ENCODE assay signal across 24 cellular contexts in genomic region chr20:56542489-56543020, GRCh38. TPM values are rescaled to one million over a fixed set of nuclear protein-coding genes. Genes with fewer than 3 reads are reported as not detected.
A peak's percentile ranks its signal among the peaks of the same experiment; 100 is the strongest.
DNase-seq lines count a peak whose midpoint lies in the region; ATAC-seq, FAIRE-seq and TF ChIP-seq lines count a peak whose summit lies in the region.
"Had no signal": no experiment of that assay in that cellular context is flagged by ENCODE, and none has a peak within 500 bp of the region (broad histone marks: within the 10 kb centered on the region; RNA-seq: fewer than 3 reads in every experiment).

No MANE protein-coding gene starts in this region.

- no peak overlapping the region for H3K27ac ChIP-seq in HepG2 (ENCODE audit: extremely low read length, insufficient read depth, low read length)
- H3K27ac ChIP-seq in right lobe of liver, result no peak overlapping the region
- H3K27ac ChIP-seq in IMR-90 (ENCODE audit: insufficient read depth, low read length), result no peak overlapping the region
- H3K27ac ChIP-seq: 22Rv1, A549, C4-2B had no signal

- H2BK15ac ChIP-seq in IMR-90 (ENCODE audit: low read depth, low read length), result no peak overlapping the region

- no peak overlapping the region for H2AK9ac ChIP-seq in IMR-90 (replicated peaks; ENCODE audit: low read depth, low read length, poor library complexity)

- in situ Hi-C loops in HepG2 (cut with HindIII; ENCODE audit: extremely low pct_ligation_motif_present, low pct_unique_long_range_greater_than_20kb) (no loop called here), IMR-90 (cut with MboI; ENCODE audit: low sequenced_read_pairs) (no loop called here)

- intact Hi-C loops in HepG2 (cut with micrococcal nuclease; ENCODE audit: unreplicated experiment) (no loop called here), right lobe of liver (cut with DNase I) (loop anchor here in 1 of 2 donors (10.0 kb wide), 1 partner anchor 432 kb away; no protein-coding TSS in a partner anchor), IMR-90 (cut with micrococcal nuclease) (no loop called here)
- intact Hi-C loops in activated CD4-positive, alpha-beta T cell treated with anti-CD3 and anti-CD28 coated beads, Interleukin-2, amount 10 ng/mL, durations not matched to agents 24 days and 14 days (cut with micrococcal nuclease), result no loop called here

- H3K9me1 ChIP-seq in IMR-90 (ENCODE audit: insufficient read depth, low read length), result no peaks in the 10 kb centered on the region; the same call in 1 of the 2 replicates

- H3K9ac ChIP-seq in HepG2 (ENCODE audit: insufficient read depth, low read depth, low read length), result no peak overlapping the region
- H3K9ac ChIP-seq in IMR-90 (ENCODE audit: low read depth, low read length), result no peak overlapping the region

- BruUV-seq in HepG2 (replicated peaks; lab: Mats Ljungman, UMichigan) (no TSS peak), IMR-90 (replicated peaks; lab: Mats Ljungman, UMichigan) (no TSS peak)

- no peak overlapping the region for H3K4me2 ChIP-seq in HepG2 (ENCODE audit: low read depth, low read length)
- H3K4me2 ChIP-seq in IMR-90 (ENCODE audit: low read depth, low read length), result no peak overlapping the region
- H3K4me2 ChIP-seq: A549, GM23338 had no signal

- no peak overlapping the region for H3K18ac ChIP-seq in IMR-90 (ENCODE audit: low read depth, low read length)

- H2AK5ac ChIP-seq in IMR-90 (ENCODE audit: low read depth, low read length), result no peak overlapping the region

- no peaks in the 10 kb centered on the region for H3K27me3 Mint-ChIP-seq in glutamatergic neuron (ENCODE audit: unreplicated experiment)
- H3K27me3 Mint-ChIP-seq in activated CD4-positive, alpha-beta T cell treated with anti-CD3 and anti-CD28 coated beads, Interleukin-2, amount 10 ng/mL, durations not matched to agents 24 days and 14 days, result no peaks in the 10 kb centered on the region
- H3K27me3 Mint-ChIP-seq: CD4-positive, alpha-beta T cell had no signal

- no peak for TF ChIP-seq CTCF in HepG2 (CRISPR knock-in tag; IDR thresholded peaks at IDR 0.05)
- TF ChIP-seq CTCF in right lobe of liver (IDR thresholded peaks at IDR 0.05), result no peak
- TF ChIP-seq CTCF in IMR-90 (conservative IDR thresholded peaks at IDR 0.05; ENCODE audit: low read depth, low read length), result no peak
- TF ChIP-seq CTCF in glutamatergic neuron (IDR thresholded peaks at IDR 0.05; ENCODE audit: partially characterized antibody, unreplicated experiment), result no peak

- no peak overlapping the region for H4K91ac ChIP-seq in IMR-90 (ENCODE audit: insufficient read depth, low read depth, low read length)

- H4K20me1 ChIP-seq in HepG2 (ENCODE audit: insufficient read depth, low read length) (no peaks in the 10 kb centered on the region), IMR-90 (ENCODE audit: insufficient read depth, low read length) (no peaks in the 10 kb centered on the region)

- peaks cover 4% of the 10 kb centered on the region for H3K36me3 Mint-ChIP-seq in glutamatergic neuron (ENCODE audit: unreplicated experiment)
- no peaks in the 10 kb centered on the region for H3K36me3 Mint-ChIP-seq in activated CD4-positive, alpha-beta T cell treated with anti-CD3 and anti-CD28 coated beads, Interleukin-2, amount 10 ng/mL, durations not matched to agents 24 days and 14 days (ENCODE audit: low read depth)

- TF ChIP-seq POLR2A in HepG2 (IDR thresholded peaks at IDR 0.05; ENCODE audit: insufficient read depth in 1 of 2, low read depth in 2 of 2, low read length in 2 of 2) (no peak), right lobe of liver (IDR thresholded peaks at IDR 0.05) (no peak), IMR-90 (IDR thresholded peaks at IDR 0.05; ENCODE audit: low read depth, low read length) (no peak)

- H3K36me3 ChIP-seq in HepG2 (replicated peaks in 1 of 2; ENCODE audit: control insufficient read depth in 1 of 2, insufficient read depth in 2 of 2, low read length in 2 of 2), result no peaks in the 10 kb centered on the region
- H3K36me3 ChIP-seq in right lobe of liver, result no peaks in the 10 kb centered on the region
- H3K36me3 ChIP-seq in IMR-90 (ENCODE audit: control insufficient read depth, insufficient read depth, low read length), result no peaks in the 10 kb centered on the region

- no peaks in the 10 kb centered on the region; a peak in 1 of 5 replicates for H3K27me3 ChIP-seq in HepG2 (ENCODE audit: control insufficient read depth in 1 of 2, insufficient read depth in 2 of 2, low read length in 2 of 2)
- no peaks in the 10 kb centered on the region for H3K27me3 ChIP-seq in right lobe of liver
- H3K27me3 ChIP-seq in IMR-90 (ENCODE audit: control insufficient read depth, insufficient read depth, low read length), result peaks cover 6% of the 10 kb centered on the region

- no peak for FAIRE-seq in HepG2 (lab: Jason Lieb, UNC)
- FAIRE-seq: A549, GM12891, H54, K562 had no signal

- no peak for ATAC-seq in HepG2
- ATAC-seq in right lobe of liver, result no peak
- no peak for ATAC-seq in IMR-90 (ENCODE audit: low read depth)
- no peak for ATAC-seq in HG03521 (IDR thresholded peaks at IDR 0.05; ENCODE audit: unreplicated experiment)
- ATAC-seq: A549, GM23338, K562 had no signal

- H2BK20ac ChIP-seq in IMR-90 (ENCODE audit: low read depth, low read length), result no peak overlapping the region

- H3K9me3 ChIP-seq in HepG2 (ENCODE audit: low read length) (no peaks in the 10 kb centered on the region), right lobe of liver (no peaks in the 10 kb centered on the region), IMR-90 (ENCODE audit: control insufficient read depth, insufficient read depth, low read length) (no peaks in the 10 kb centered on the region)
- H3K9me3 ChIP-seq: A549, Caco-2 had no signal

- H3K27ac Mint-ChIP-seq in glutamatergic neuron (ENCODE audit: unreplicated experiment), result no peak overlapping the region
- H3K27ac Mint-ChIP-seq in activated CD4-positive, alpha-beta T cell treated with anti-CD3 and anti-CD28 coated beads, Interleukin-2, amount 10 ng/mL, durations not matched to agents 24 days and 14 days, result no peak overlapping the region
- H3K27ac Mint-ChIP-seq: CD4-positive, alpha-beta T cell; GM23338 had no signal

- H3K4me3 ChIP-seq in HepG2 (replicated peaks in 1 of 3; ENCODE audit: insufficient read depth in 1 of 3, low read depth in 2 of 3, low read length in 3 of 3), result no peak overlapping the region
- no peak overlapping the region for H3K4me3 ChIP-seq in right lobe of liver
- no peak overlapping the region for H3K4me3 ChIP-seq in IMR-90 (ENCODE audit: insufficient read depth, low read depth, low read length)
- H3K4me3 ChIP-seq: A549, GM23338, K562 had no signal

- peaks cover 3% of the 10 kb centered on the region for H3K9me3 Mint-ChIP-seq in glutamatergic neuron (ENCODE audit: unreplicated experiment)
- H3K9me3 Mint-ChIP-seq in activated CD4-positive, alpha-beta T cell treated with anti-CD3 and anti-CD28 coated beads, Interleukin-2, amount 10 ng/mL, durations not matched to agents 24 days and 14 days, result no peaks in the 10 kb centered on the region
- H3K9me3 Mint-ChIP-seq: CD4-positive, alpha-beta T cell; GM23338 had no signal

- dilution Hi-C loops in IMR-90 (cut with HindIII; ENCODE audit: low sequenced_read_pairs, unreplicated experiment), result no loop called here

- no peak for TF ChIP-seq EP300 in HepG2 (IDR thresholded peaks at IDR 0.05; ENCODE audit: low read depth in 2 of 2, low read length in 2 of 2)
- TF ChIP-seq EP300 in HepG2 (CRISPR knock-in tag; IDR thresholded peaks at IDR 0.05; ENCODE audit: borderline replicate concordance), result no peak

- no peak overlapping the region for H2AFZ ChIP-seq in HepG2 (ENCODE audit: low read length)
- no peak overlapping the region for H2AFZ ChIP-seq in IMR-90 (replicated peaks; ENCODE audit: low read length, poor library complexity)
- H2AFZ ChIP-seq: GM23338 had no signal

- no peak overlapping the region for H3K56ac ChIP-seq in IMR-90 (ENCODE audit: extremely low read depth, insufficient read depth, low read length)

- no peak overlapping the region for H4K8ac ChIP-seq in IMR-90 (ENCODE audit: low read depth in 2 of 2, low read length in 2 of 2)

- H3K14ac ChIP-seq in IMR-90 (replicated peaks; ENCODE audit: low read depth, low read length), result no peak overlapping the region

- no peak overlapping the region for H2BK5ac ChIP-seq in IMR-90 (ENCODE audit: low read depth, low read length, poor library complexity, severe bottlenecking)

- TF ChIP-seq RAD21 in HepG2 (CRISPR knock-in tag; IDR thresholded peaks at IDR 0.05), result no peak
- TF ChIP-seq RAD21 in IMR-90 (IDR thresholded peaks at IDR 0.05; ENCODE audit: low read length), result no peak

- H3K4me1 ChIP-seq in HepG2 (ENCODE audit: insufficient read depth, low read length) (no peaks in the 10 kb centered on the region), right lobe of liver (no peaks in the 10 kb centered on the region), IMR-90 (ENCODE audit: control insufficient read depth, insufficient read depth, low read length) (no peaks in the 10 kb centered on the region)
- H3K4me1 ChIP-seq: A549, Caco-2 had no signal

- H2BK120ac ChIP-seq in IMR-90 (ENCODE audit: low read depth, low read length), result no peak overlapping the region

- POLR2A ChIA-PET in HepG2 (lab: Yijun Ruan, JAX) (no interaction called here), IMR-90 (lab: Charles Lee; ENCODE audit: unreplicated experiment) (no interaction called here)

- CTCF ChIA-PET in HepG2 (lab: Yijun Ruan, JAX; ENCODE audit: low intra/inter-chr PET ratio, low total read pairs), result no interaction called here
- CTCF ChIA-PET in IMR-90 (lab: Yijun Ruan, JAX), result no interaction called here

- no peak overlapping the region for H4K5ac ChIP-seq in IMR-90 (ENCODE audit: low read depth, low read length)

- no peak for DNase-seq in HepG2 (ENCODE audit: low spot score)
- no peak for DNase-seq in right lobe of liver
- peak; percentile 20 for DNase-seq in GM04504 (ENCODE audit: low read depth)
- peak; percentile 3 for DNase-seq in IMR-90
- DNase-seq in glutamatergic neuron, result no peak
- no peak for DNase-seq in activated CD4-positive, alpha-beta T cell treated with anti-CD3 and anti-CD28 coated beads, Interleukin-2, amount 10 ng/mL, durations not matched to agents 24 days and 14 days
- DNase-seq in activated naive CD4-positive, alpha-beta T cell treated with anti-CD3 and anti-CD28 coated beads, Interleukin-2, amount 50 U/mL, for 16 hours, result no peak
- DNase-seq: AML-193; Caco-2; CD4-positive, alpha-beta T cell; DMS153; DMS79; GF-D8; HCEC 1CT had no signal

- no peaks in the 10 kb centered on the region for H3K79me1 ChIP-seq in IMR-90 (ENCODE audit: low read depth in 1 of 2, low read length in 2 of 2)

- H3K79me2 ChIP-seq in HepG2 (ENCODE audit: insufficient read depth, low read length), result no peaks in the 10 kb centered on the region

- H3K4me3 Mint-ChIP-seq in glutamatergic neuron (ENCODE audit: unreplicated experiment), result no peak overlapping the region
- H3K4me3 Mint-ChIP-seq in activated CD4-positive, alpha-beta T cell treated with anti-CD3 and anti-CD28 coated beads, Interleukin-2, amount 10 ng/mL, durations not matched to agents 24 days and 14 days, result no peak overlapping the region
- H3K4me3 Mint-ChIP-seq: CD4-positive, alpha-beta T cell; GM23338 had no signal

- H3K4ac ChIP-seq in IMR-90 (ENCODE audit: low read depth, low read length), result no peak overlapping the region

- peaks cover 3% of the 10 kb centered on the region for H3K4me1 Mint-ChIP-seq in glutamatergic neuron (ENCODE audit: low read depth, unreplicated experiment)
- no peaks in the 10 kb centered on the region for H3K4me1 Mint-ChIP-seq in activated CD4-positive, alpha-beta T cell treated with anti-CD3 and anti-CD28 coated beads, Interleukin-2, amount 10 ng/mL, durations not matched to agents 24 days and 14 days
- H3K4me1 Mint-ChIP-seq: GM23338 had no signal

- no peak overlapping the region for H3K23ac ChIP-seq in IMR-90 (ENCODE audit: low read depth, low read length)

- whole genome bisulfite sequencing in HepG2 (ENCODE audit: low lambda C conversion rate), result 18% methylated on average over 9 of the region's 9 CpGs
- WGBS in right lobe of liver (ENCODE audit: insufficient coverage, low coverage, low lambda C conversion rate, missing lambda C conversion rate), result 48% methylated on average over 8 of the region's 9 CpGs
- WGBS in IMR-90 (ENCODE audit: extremely low coverage in 2 of 2, insufficient read length in 1 of 2), 2 experiments, result 40% methylated on average over 1 of the region's 9 CpGs; no CpG with 5 or more reads in 1 of the 2 experiments

RNA-seq across cellular contexts. Expression of gene FAM209B, which starts 9.5 kb away (rescaled TPM):
- 0.24 and 0.32 TPM in 2 replicates for total RNA-seq in HepG2 (2016; rRNA removed; fragmentation: Illumina TruSeq; extraction: Trizol)
- total RNA-seq in HepG2 (2016; cell fraction: cytosol; rRNA removed; fragmentation: Illumina TruSeq; extraction: Trizol; ENCODE audit: low read depth), result not detected in 2 replicates
- 0.30 and 0.61 TPM in 2 replicates for total RNA-seq in HepG2 (2016; cell fraction: insoluble cytoplasmic fraction; rRNA removed; fragmentation: Illumina TruSeq; extraction: Trizol)
- not detected in 2 replicates for total RNA-seq in HepG2 (2016; cell fraction: membrane; rRNA removed; fragmentation: Illumina TruSeq; extraction: Trizol)
- not detected in 2 replicates for total RNA-seq in HepG2 (2016; cell fraction: nucleus; rRNA removed; fragmentation: Illumina TruSeq; extraction: Trizol)
- polyA plus RNA-seq in HepG2 (2011; rRNA removed), result 0.10 and 0.42 TPM in 2 replicates
- not detected in 2 replicates for polyA plus RNA-seq in HepG2 (2011; cell fraction: cytosol; rRNA removed)
- 0.59 TPM in 1 of 2 replicates, not detected in the other for polyA plus RNA-seq in HepG2 (2011; cell fraction: nucleus; rRNA removed)
- polyA plus RNA-seq in HepG2 (2012), result not detected in 2 replicates
- not detected in 2 replicates for polyA plus RNA-seq in HepG2 (2016; cell fraction: cytosol; fragmentation: Illumina TruSeq; extraction: Trizol; ENCODE audit: low read depth)
- polyA plus RNA-seq in HepG2 (2016; cell fraction: insoluble cytoplasmic fraction; fragmentation: Illumina TruSeq; extraction: Trizol; ENCODE audit: low read depth), result 0.51 TPM in 1 of 2 replicates, not detected in the other
- polyA plus RNA-seq in HepG2 (2016; cell fraction: membrane; fragmentation: Illumina TruSeq; extraction: Trizol; ENCODE audit: low read depth), result not detected in 2 replicates
- polyA plus RNA-seq in HepG2 (2016; cell fraction: nucleus; fragmentation: Illumina TruSeq; extraction: Trizol; ENCODE audit: insufficient read depth, low read depth), result 0.81 and 0.85 TPM in 2 replicates
- polyA minus RNA-seq in HepG2 (2011; rRNA and poly(A)+ RNA removed; ENCODE audit: low replicate concordance), result not detected in 2 replicates
- not detected in 2 replicates for polyA minus RNA-seq in HepG2 (2011; cell fraction: cytosol; rRNA and poly(A)+ RNA removed)
- polyA minus RNA-seq in HepG2 (2011; cell fraction: nucleus; rRNA and poly(A)+ RNA removed), result not detected in 2 replicates
- total RNA-seq in right lobe of liver, result under 1 TPM in 1 of 6 experiments, not detected in 5; 0.44 TPM
- total RNA-seq in IMR-90 (2012; rRNA removed), result not detected in 2 replicates
- polyA plus RNA-seq in IMR-90 (2012; rRNA removed), result 0.24 and 0.32 TPM in 2 replicates
- polyA plus RNA-seq in IMR-90 (2012; cell fraction: cytosol; rRNA removed), result not detected in 2 replicates
- polyA plus RNA-seq in IMR-90 (2012; cell fraction: nucleus; rRNA removed; ENCODE audit: low replicate concordance), result 0.32 and 0.77 TPM in 2 replicates
- not detected for total RNA-seq in glutamatergic neuron (ENCODE audit: unreplicated experiment)
- total RNA-seq in activated CD4-positive, alpha-beta T cell treated with anti-CD3 and anti-CD28 coated beads, Interleukin-2, amount 10 ng/mL, durations not matched to agents 24 days and 14 days, result 1.3 and 1.5 TPM in 2 replicates
- total RNA-seq: Caco-2, Daoy, GM23338, K562 had no signal
- polyA plus RNA-seq: BJ had no signal

RNA-seq across cellular contexts. Expression of gene FAM209A, which starts 18.0 kb away (rescaled TPM):
- total RNA-seq in HepG2 (2016; rRNA removed; fragmentation: Illumina TruSeq; extraction: Trizol) (0.15 TPM in 1 of 2 replicates, not detected in the other), right lobe of liver (under 1 TPM in 2 of 6 experiments, not detected in 4; 0.24 to 0.37 TPM), IMR-90 (2012; rRNA removed) (0.18 TPM in 1 of 2 replicates, not detected in the other), glutamatergic neuron (ENCODE audit: unreplicated experiment) (not detected)
- total RNA-seq in HepG2 (2016; cell fraction: cytosol; rRNA removed; fragmentation: Illumina TruSeq; extraction: Trizol; ENCODE audit: low read depth), result not detected in 2 replicates
- 0.22 TPM in 1 of 2 replicates, not detected in the other for total RNA-seq in HepG2 (2016; cell fraction: insoluble cytoplasmic fraction; rRNA removed; fragmentation: Illumina TruSeq; extraction: Trizol)
- not detected in 2 replicates for total RNA-seq in HepG2 (2016; cell fraction: membrane; rRNA removed; fragmentation: Illumina TruSeq; extraction: Trizol)
- 0.59 and 1.0 TPM in 2 replicates for total RNA-seq in HepG2 (2016; cell fraction: nucleus; rRNA removed; fragmentation: Illumina TruSeq; extraction: Trizol)
- polyA plus RNA-seq in HepG2 (2011; rRNA removed) (0.36 and 0.51 TPM in 2 replicates), IMR-90 (2012; rRNA removed) (0.20 and 0.22 TPM in 2 replicates)
- polyA plus RNA-seq in HepG2 (2011; cell fraction: cytosol; rRNA removed), result 0.12 TPM in 1 of 2 replicates, not detected in the other
- polyA plus RNA-seq in HepG2 (2011; cell fraction: nucleus; rRNA removed), result 1.5 and 2.4 TPM in 2 replicates
- polyA plus RNA-seq in HepG2 (2012), result 0.31 and 0.37 TPM in 2 replicates
- polyA plus RNA-seq in HepG2 (2016; cell fraction: cytosol; fragmentation: Illumina TruSeq; extraction: Trizol; ENCODE audit: low read depth), result not detected in 2 replicates
- polyA plus RNA-seq in HepG2 (2016; cell fraction: insoluble cytoplasmic fraction; fragmentation: Illumina TruSeq; extraction: Trizol; ENCODE audit: low read depth), result not detected in 2 replicates
- not detected in 2 replicates for polyA plus RNA-seq in HepG2 (2016; cell fraction: membrane; fragmentation: Illumina TruSeq; extraction: Trizol; ENCODE audit: low read depth)
- polyA plus RNA-seq in HepG2 (2016; cell fraction: nucleus; fragmentation: Illumina TruSeq; extraction: Trizol; ENCODE audit: insufficient read depth, low read depth), result 0.75 and 1.6 TPM in 2 replicates
- polyA minus RNA-seq in HepG2 (2011; rRNA and poly(A)+ RNA removed; ENCODE audit: low replicate concordance), result 0.44 and 1.8 TPM in 2 replicates
- not detected in 2 replicates for polyA minus RNA-seq in HepG2 (2011; cell fraction: cytosol; rRNA and poly(A)+ RNA removed)
- 2.2 and 2.4 TPM in 2 replicates for polyA minus RNA-seq in HepG2 (2011; cell fraction: nucleus; rRNA and poly(A)+ RNA removed)
- 0.07 TPM in 1 of 2 replicates, not detected in the other for polyA plus RNA-seq in IMR-90 (2012; cell fraction: cytosol; rRNA removed)
- 0.91 and 0.95 TPM in 2 replicates for polyA plus RNA-seq in IMR-90 (2012; cell fraction: nucleus; rRNA removed; ENCODE audit: low replicate concordance)
- 0.90 and 1.2 TPM in 2 replicates for total RNA-seq in activated CD4-positive, alpha-beta T cell treated with anti-CD3 and anti-CD28 coated beads, Interleukin-2, amount 10 ng/mL, durations not matched to agents 24 days and 14 days
- total RNA-seq: Daoy, GM23338 had no signal
- polyA plus RNA-seq: GM23338 had no signal

Comparison
In these comparisons a context has a peak if more than half of its experiments do, and no peak if none do; other contexts are left out.
1. DNase-seq: peak in GM04504 (single experiment) and IMR-90 (single experiment); none in HepG2 (single experiment), right lobe of liver (0 of 3), glutamatergic neuron (single experiment), activated CD4-positive, alpha-beta T cell treated with anti-CD3 and anti-CD28 coated beads, Interleukin-2, amount 10 ng/mL, durations not matched to agents 24 days and 14 days (single experiment) and activated naive CD4-positive, alpha-beta T cell treated with anti-CD3 and anti-CD28 coated beads, Interleukin-2, amount 50 U/mL, for 16 hours (single experiment).